In the genomic region with DNA sequence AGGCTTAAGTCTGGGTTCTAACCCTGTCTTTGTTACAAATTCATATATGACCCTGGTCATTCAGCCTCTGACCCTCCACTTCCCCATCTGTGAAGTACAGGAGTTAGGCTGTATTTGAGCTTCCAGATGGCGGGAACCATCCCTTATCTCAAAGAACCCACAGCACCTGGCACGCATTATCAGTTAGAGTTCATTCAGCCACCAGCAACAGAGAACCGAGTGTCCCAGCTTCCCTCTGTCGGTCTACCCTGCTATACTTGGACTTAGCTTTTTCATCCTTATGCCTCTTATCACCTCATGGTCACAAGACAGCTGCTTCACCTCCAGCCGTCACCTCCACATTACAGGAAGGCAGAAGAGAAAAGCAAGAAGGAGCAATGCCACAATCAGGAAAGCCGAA, we compare ENCODE assay signal across 18 cellular contexts.
DNase-seq lines count a peak whose midpoint lies in the region; ATAC-seq, FAIRE-seq and TF ChIP-seq lines count a peak whose summit lies in the region.
"Had no signal": no experiment of that assay in that cellular context is flagged by ENCODE, and none has a peak within 500 bp of the region (broad histone marks: within the 10 kb centered on the region; RNA-seq: fewer than 3 reads in every experiment).

No MANE protein-coding gene starts in this region.

- H3K4me1 ChIP-seq in SK-N-SH (ENCODE audit: control insufficient read depth in 1 of 2, insufficient read depth in 2 of 2, low read depth in 1 of 2, low read length in 1 of 2), result no peaks in the 10 kb centered on the region
- H3K4me1 ChIP-seq in K562 (replicated peaks in 1 of 2; ENCODE audit: control insufficient read depth in 2 of 2, insufficient read depth in 2 of 2, low read length in 2 of 2), result peaks cover 2 to 16% of the 10 kb centered on the region in 2 experiments; a peak in 4 of 5 replicates
- peaks cover 0 to 7% (median 5%) of the 10 kb centered on the region in 4 donors for H3K4me1 ChIP-seq in stomach

- BruUV-seq in K562 (replicated peaks; lab: Mats Ljungman, UMichigan), result no TSS peak

- H3K27me3 Mint-ChIP-seq in nephron (ENCODE audit: low read depth), result no peaks in the 10 kb centered on the region

- 54% methylated on average over 6 of the region's 6 CpGs for WGBS in SK-N-SH (ENCODE audit: low lambda C conversion rate)
- 3% methylated on average over 6 of the region's 6 CpGs for WGBS in K562 (ENCODE audit: insufficient coverage, low coverage, missing lambda C conversion rate)
- 67 to 79% (median 76%) methylated on average over 6 of the region's 6 CpGs for WGBS in stomach, 5 donors

- POLR2A ChIA-PET in SK-N-SH (lab: Yijun Ruan, JAX) (no interaction called here), K562 (lab: Yijun Ruan, JAX) (no interaction called here)

- DNase-seq in SK-N-SH (peak; percentile 32), SK-N-DZ (ENCODE audit: low spot score) (peak; percentile 25), K562 (ENCODE audit: extremely low read depth in 1 of 4, low spot score in 3 of 4) (peak; percentile 48 to 61 (median 56)), globus pallidus (ENCODE audit: low spot score) (no peak), stomach (no peak)
- DNase-seq in activated CD8-positive, alpha-beta memory T cell treated with anti-CD3 and anti-CD28 coated beads, Interleukin-2, amount 50 U/mL, for 48 hours, result no peak
- DNase-seq: ACHN; C1 segment of cervical spinal cord; CD4-positive, alpha-beta T cell; DND-41; GDM1; H9 had no signal

- H3K4me1 Mint-ChIP-seq in nephron, result peaks cover 28% of the 10 kb centered on the region
- H3K4me1 Mint-ChIP-seq: B cell, GM23338 had no signal

- H3K9me3 ChIP-seq in SK-N-SH (no peaks in the 10 kb centered on the region), K562 (replicated peaks; ENCODE audit: control insufficient read depth, insufficient read depth, low read depth, low read length) (no peaks in the 10 kb centered on the region; the same call in 1 of the 2 replicates), stomach (peaks cover 0 to 18% (median 13%) of the 10 kb centered on the region in 4 donors)

- intact Hi-C loops in K562 (cut with micrococcal nuclease), result no loop called here
- intact Hi-C loops in stomach (cut with DNase I; ENCODE audit: low total_unique reads), result no loop called here

- no peaks in the 10 kb centered on the region for H3K9me2 ChIP-seq in SK-N-SH

- no peak overlapping the region for H3K9ac ChIP-seq in SK-N-SH
- H3K9ac ChIP-seq in K562 (ENCODE audit: insufficient read depth in 1 of 2, low read depth in 2 of 2, low read length in 2 of 2), result no peak overlapping the region

- H3K4me3 ChIP-seq in SK-N-SH (ENCODE audit: low read depth in 2 of 2, low read length in 1 of 2) (no peak overlapping the region), K562 (no peak overlapping the region), stomach (no peak overlapping the region)
- H3K4me3 ChIP-seq: GM23338 had no signal

- H3K27ac ChIP-seq in SK-N-SH (ENCODE audit: low read depth in 2 of 2, low read length in 1 of 2) (no peak overlapping the region), K562 (ENCODE audit: extremely low read depth, low read depth, low read length) (no peak overlapping the region), stomach (no peak overlapping the region)

- in situ Hi-C loops in K562 (cut with MboI), result no loop called here

- H4K20me1 ChIP-seq in SK-N-SH (ENCODE audit: insufficient read depth), result no peaks in the 10 kb centered on the region
- H4K20me1 ChIP-seq in K562 (replicated peaks; ENCODE audit: control insufficient read depth, insufficient read depth, low read length), result no peaks in the 10 kb centered on the region

- H2AFZ ChIP-seq in SK-N-SH (ENCODE audit: low read depth) (no peak overlapping the region), K562 (ENCODE audit: low read depth, low read length) (no peak overlapping the region)
- H2AFZ ChIP-seq: GM23338 had no signal

- H3K9me3 Mint-ChIP-seq in nephron, result peaks cover 29% of the 10 kb centered on the region

- H3K9me1 ChIP-seq in K562 (ENCODE audit: control insufficient read depth, insufficient read depth, low read length), result no peaks in the 10 kb centered on the region

- CTCF ChIA-PET in SK-N-SH (lab: Yijun Ruan, JAX) (interaction anchor here (1.0 kb wide), 1 partner anchor 11 kb away, joined by 3 read pairs; no protein-coding TSS in a partner anchor), K562 (lab: Yijun Ruan, JAX; ENCODE audit: low intra/inter-chr PET ratio) (no interaction called here)

- no peak overlapping the region for H3K4me2 ChIP-seq in SK-N-SH
- H3K4me2 ChIP-seq in K562 (ENCODE audit: insufficient read depth, low read length), result no peak overlapping the region
- H3K4me2 ChIP-seq: GM23338 had no signal

- H3K4me3 Mint-ChIP-seq in nephron, result peak overlapping the region in 1 of 3 experiments; percentile 16
- H3K4me3 Mint-ChIP-seq: B cell; CD4-positive, alpha-beta T cell; GM23338; H9 had no signal

- TF ChIP-seq POLR2A in K562 (conservative IDR thresholded peaks at IDR 0.05) (no peak), stomach (IDR thresholded peaks at IDR 0.05) (no peak)

- no peak for TF ChIP-seq CTCF in SK-N-SH (IDR thresholded peaks at IDR 0.05)
- no peak for TF ChIP-seq CTCF in K562 (IDR thresholded peaks at IDR 0.05 in 2 of 3, conservative IDR thresholded peaks at IDR 0.05 in 1 of 3; ENCODE audit: insufficient read depth in 2 of 3, low read depth in 1 of 3, low read length in 3 of 3)
- no peak for TF ChIP-seq CTCF in nephron (IDR thresholded peaks at IDR 0.05; ENCODE audit: unreplicated experiment in 3 of 3)
- TF ChIP-seq CTCF in stomach (IDR thresholded peaks at IDR 0.05), result no peak

- peak overlapping the region; percentile 89 to 98 (median 97) for H3K27ac Mint-ChIP-seq in nephron
- H3K27ac Mint-ChIP-seq: B cell; CD4-positive, alpha-beta T cell; GM23338; H9 had no signal

- H3K36me3 ChIP-seq in SK-N-SH (replicated peaks in 1 of 2; ENCODE audit: control insufficient read depth in 1 of 2, insufficient read depth in 2 of 2, low read length in 1 of 2) (no peaks in the 10 kb centered on the region), K562 (ENCODE audit: control insufficient read depth, insufficient read depth, low read length) (no peaks in the 10 kb centered on the region), stomach (no peaks in the 10 kb centered on the region)

- ATAC-seq in SK-N-SH treated with all-trans-retinoic acid at 6 μM for 48 hours (no peak), K562 (peak; percentile 60)
- ATAC-seq: GM23338, HepG2 had no signal

- H3K27me3 ChIP-seq in SK-N-SH (ENCODE audit: insufficient read depth) (no peaks in the 10 kb centered on the region), K562 (ENCODE audit: control insufficient read depth in 2 of 2, insufficient read depth in 2 of 2, low read length in 2 of 2) (peaks cover 3 to 14% of the 10 kb centered on the region in 2 experiments; a peak in 2 of 5 replicates), stomach (peaks cover 0 to 8% (median 0%) of the 10 kb centered on the region in 3 donors)

- no peak for TF ChIP-seq RAD21 in SK-N-SH (IDR thresholded peaks at IDR 0.05; ENCODE audit: low read length)
- TF ChIP-seq RAD21 in K562 (CRISPR knock-in tag; conservative IDR thresholded peaks at IDR 0.05 in 1 of 2, IDR thresholded peaks at IDR 0.05 in 1 of 2), result no peak

- peak; percentile 42 for FAIRE-seq in K562 (lab: Jason Lieb, UNC)
- FAIRE-seq: GM12892, HepG2 had no signal

- no peaks in the 10 kb centered on the region for H3F3A ChIP-seq in SK-N-SH (replicated peaks; ENCODE audit: insufficient read depth)

- H3K36me3 Mint-ChIP-seq in nephron (ENCODE audit: low read depth), result peaks cover 15% of the 10 kb centered on the region

- TF ChIP-seq EP300 in SK-N-SH (IDR thresholded peaks at IDR 0.05; ENCODE audit: borderline replicate concordance in 1 of 2, low read depth in 1 of 2, low read length in 1 of 2), result no peak
- peak; percentile 50; the same call in 1 of the 2 replicates for TF ChIP-seq EP300 in K562 (IDR thresholded peaks at IDR 0.05; ENCODE audit: low read length)
- no peak for TF ChIP-seq EP300 in stomach (IDR thresholded peaks at IDR 0.05)

- H3K79me2 ChIP-seq in SK-N-SH (ENCODE audit: insufficient read depth) (no peaks in the 10 kb centered on the region), K562 (ENCODE audit: control insufficient read depth, insufficient read depth, low read length) (no peaks in the 10 kb centered on the region)

TF ChIP-seq in SK-N-SH, 30 proteins besides CTCF, POLR2A, EP300 and RAD21 (continues in another document):
- TF ChIP-seq SMC3 (IDR thresholded peaks at IDR 0.05; ENCODE audit: low read depth, low read length), result no peak
- TF ChIP-seq MXI1 (IDR thresholded peaks at IDR 0.05; ENCODE audit: low read depth, low read length), result no peak
- no peak for TF ChIP-seq MEF2A (IDR thresholded peaks at IDR 0.05; ENCODE audit: borderline replicate concordance, low read depth)
- TF ChIP-seq TAF1 (IDR thresholded peaks at IDR 0.05; ENCODE audit: borderline replicate concordance, low read depth, low read length), result no peak
- no peak for TF ChIP-seq JUND (IDR thresholded peaks at IDR 0.05)

TF ChIP-seq in SK-N-SH treated with all-trans-retinoic acid at 6 μM for 48 hours, 23 proteins besides CTCF, POLR2A, EP300 and RAD21:
- TF ChIP-seq PPARA (CRISPR knock-in tag; IDR thresholded peaks at IDR 0.05; ENCODE audit: borderline replicate concordance) (no peak), TOX (CRISPR knock-in tag; IDR thresholded peaks at IDR 0.05; ENCODE audit: borderline replicate concordance) (no peak)

TF ChIP-seq in K562, 482 proteins besides CTCF, POLR2A, EP300 and RAD21 (continues in another document):
- TF ChIP-seq NFIC (IDR thresholded peaks at IDR 0.05), result peak; percentile 59
- TF ChIP-seq CBFA2T3 (IDR thresholded peaks at IDR 0.05), result peak; percentile 93
- TF ChIP-seq NR1H2 (CRISPR knock-in tag; IDR thresholded peaks at IDR 0.05), result no peak
- TF ChIP-seq PHB2 (IDR thresholded peaks at IDR 0.05; ENCODE audit: low read depth), result 0 out of 2 replicates have a peak, but pooled peaks have one; percentile 50
- peak; percentile 79 for TF ChIP-seq TCF3 (CRISPR knock-in tag; IDR thresholded peaks at IDR 0.05)
- TF ChIP-seq, protein P1, sequence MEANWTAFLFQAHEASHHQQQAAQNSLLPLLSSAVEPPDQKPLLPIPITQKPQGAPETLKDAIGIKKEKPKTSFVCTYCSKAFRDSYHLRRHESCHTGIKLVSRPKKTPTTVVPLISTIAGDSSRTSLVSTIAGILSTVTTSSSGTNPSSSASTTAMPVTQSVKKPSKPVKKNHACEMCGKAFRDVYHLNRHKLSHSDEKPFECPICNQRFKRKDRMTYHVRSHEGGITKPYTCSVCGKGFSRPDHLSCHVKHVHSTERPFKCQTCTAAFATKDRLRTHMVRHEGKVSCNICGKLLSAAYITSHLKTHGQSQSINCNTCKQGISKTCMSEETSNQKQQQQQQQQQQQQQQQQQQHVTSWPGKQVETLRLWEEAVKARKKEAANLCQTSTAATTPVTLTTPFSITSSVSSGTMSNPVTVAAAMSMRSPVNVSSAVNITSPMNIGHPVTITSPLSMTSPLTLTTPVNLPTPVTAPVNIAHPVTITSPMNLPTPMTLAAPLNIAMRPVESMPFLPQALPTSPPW (CRISPR knock-in tag; IDR thresholded peaks at IDR 0.05), result no peak
- peak; percentile 89 for TF ChIP-seq CBFA2T2 (conservative IDR thresholded peaks at IDR 0.05)
- peak; percentile 87 to 90 for TF ChIP-seq TRIM24 (IDR thresholded peaks at IDR 0.05)
- TF ChIP-seq KLF16 (IDR thresholded peaks at IDR 0.05), result peak; percentile 77
- TF ChIP-seq RBM25 (IDR thresholded peaks at IDR 0.05; ENCODE audit: low read depth, low read length, severe bottlenecking), result peak; percentile 95
- no peak for TF ChIP-seq HDGF (IDR thresholded peaks at IDR 0.05)
- peak; percentile 70 for TF ChIP-seq BCOR (IDR thresholded peaks at IDR 0.05)

Comparison
In these comparisons a context has a peak if more than half of its experiments do, and no peak if none do; other contexts are left out.
1. DNase-seq: peak in SK-N-SH (single experiment), SK-N-DZ (single experiment) and K562 (4 of 4); none in activated CD8-positive, alpha-beta memory T cell treated with anti-CD3 and anti-CD28 coated beads, Interleukin-2, amount 50 U/mL, for 48 hours (single experiment), globus pallidus (single experiment) and stomach (single experiment).